In genomic region chr4:88244821-88245579, GRCh38 we compare ENCODE assay signal across 9 cellular contexts. TPM values are rescaled to one million over a fixed set of nuclear protein-coding genes. Genes with fewer than 3 reads are reported as not detected.
DNase-seq lines count a peak whose midpoint lies in the region; ATAC-seq, FAIRE-seq and TF ChIP-seq lines count a peak whose summit lies in the region.
"Had no signal": no experiment of that assay in that cellular context is flagged by ENCODE, and none has a peak within 500 bp of the region (broad histone marks: within the 10 kb centered on the region; RNA-seq: fewer than 3 reads in every experiment).

No MANE protein-coding gene starts in this region.

- TF ChIP-seq POLR2A in endothelial cell of umbilical vein (IDR thresholded peaks at IDR 0.05; ENCODE audit: low read depth, low read length), result no peak
- no peak for TF ChIP-seq POLR2A in thyroid gland (IDR thresholded peaks at IDR 0.05)
- TF ChIP-seq POLR2A in sigmoid colon (IDR thresholded peaks at IDR 0.05), result no peak

- FAIRE-seq in endothelial cell of umbilical vein (lab: Jason Lieb, UNC), result no peak

- H3K36me3 ChIP-seq in endothelial cell of umbilical vein (ENCODE audit: control insufficient read depth in 2 of 2, extremely low read depth in 1 of 2, insufficient read depth in 2 of 2, low read length in 2 of 2) (no peaks in the 10 kb centered on the region), thyroid gland (no peaks in the 10 kb centered on the region), sigmoid colon (no peaks in the 10 kb centered on the region)

- H3K4me1 ChIP-seq in endothelial cell of umbilical vein (ENCODE audit: control insufficient read depth, extremely low read depth, insufficient read depth, low read length), result no peaks in the 10 kb centered on the region
- H3K4me1 ChIP-seq in thyroid gland, result no peaks in the 10 kb centered on the region
- no peaks in the 10 kb centered on the region for H3K4me1 ChIP-seq in sigmoid colon

- H3K4me1 Mint-ChIP-seq in activated B cell treated with CpG ODN at 0.5 μM for 24 hours, result peaks cover 11% of the 10 kb centered on the region

- WGBS in thyroid gland, 2 donors, result 82 to 86% methylated on average over 2 to 15 of the region's 17 CpGs
- 77 to 85% methylated on average over 17 of the region's 17 CpGs for WGBS in sigmoid colon, 2 donors

- H3K27me3 ChIP-seq in endothelial cell of umbilical vein (ENCODE audit: control insufficient read depth in 2 of 2, insufficient read depth in 2 of 2, low read length in 2 of 2) (no peaks in the 10 kb centered on the region), thyroid gland (no peaks in the 10 kb centered on the region), sigmoid colon (no peaks in the 10 kb centered on the region)

- ATAC-seq in activated B cell treated with CpG ODN at 0.5 μM for 24 hours (ENCODE audit: low read depth), result peak; percentile 88
- ATAC-seq in GM18867 (IDR thresholded peaks at IDR 0.05; ENCODE audit: unreplicated experiment), result no peak

- no peak overlapping the region for H3K9ac ChIP-seq in endothelial cell of umbilical vein (replicated peaks; ENCODE audit: extremely low read depth, insufficient read depth, low read length)

- H3K36me3 Mint-ChIP-seq in activated B cell treated with CpG ODN at 0.5 μM for 24 hours (ENCODE audit: low read depth), result no peaks in the 10 kb centered on the region

- H3K27me3 Mint-ChIP-seq in activated B cell treated with CpG ODN at 0.5 μM for 24 hours, result no peaks in the 10 kb centered on the region

- no peak overlapping the region for H3K27ac Mint-ChIP-seq in activated B cell treated with CpG ODN at 0.5 μM for 24 hours

- TF ChIP-seq EP300 in sigmoid colon (IDR thresholded peaks at IDR 0.05), result no peak

- no peaks in the 10 kb centered on the region for H3K79me2 ChIP-seq in endothelial cell of umbilical vein (ENCODE audit: control insufficient read depth, insufficient read depth, low read length)

- CTCF ChIA-PET in activated B cell treated with CpG ODN at 0.5 μM for 24 hours (lab: Charles Lee), result interaction anchor here (0.8 to 0.9 kb wide), 2 partner anchors 26 to 36 kb away, joined by 4 to 5 read pairs; no protein-coding TSS in a partner anchor
- CTCF ChIA-PET in endothelial cell of umbilical vein (lab: Charles Lee), result interaction anchor here (1.1 kb wide), 1 partner anchor 26 kb away, joined by 3 read pairs; no protein-coding TSS in a partner anchor

- intact Hi-C loops in activated B cell treated with CpG ODN at 0.5 μM for 24 hours (cut with micrococcal nuclease) (no loop called here), endothelial cell of umbilical vein (cut with micrococcal nuclease) (no loop called here), thyroid gland (cut with DNase I) (no loop called here), sigmoid colon (cut with DNase I) (no loop called here)

- H3K4me2 ChIP-seq in endothelial cell of umbilical vein (ENCODE audit: insufficient read depth, low read length), result no peak overlapping the region

- H3K9me1 ChIP-seq in endothelial cell of umbilical vein (replicated peaks; ENCODE audit: control insufficient read depth, extremely low read depth, insufficient read depth, low read length), result no peaks in the 10 kb centered on the region

- H3K4me3 Mint-ChIP-seq in activated B cell treated with CpG ODN at 0.5 μM for 24 hours, result peak overlapping the region; percentile 69

- no peaks in the 10 kb centered on the region for H3K9me3 Mint-ChIP-seq in activated B cell treated with CpG ODN at 0.5 μM for 24 hours

- H3K9me3 ChIP-seq in endothelial cell of umbilical vein (replicated peaks; ENCODE audit: control insufficient read depth, insufficient read depth, low read length) (no peaks in the 10 kb centered on the region), thyroid gland (no peaks in the 10 kb centered on the region), sigmoid colon (no peaks in the 10 kb centered on the region)

- POLR2A ChIA-PET in activated B cell treated with CpG ODN at 0.5 μM for 24 hours (lab: Charles Lee), result interaction anchor here (0.7 to 1.3 kb wide), 2 partner anchors 12 to 39 kb away, joined by 3 to 11 read pairs; partner anchors contain the start of gene PPM1K
- POLR2A ChIA-PET in endothelial cell of umbilical vein (lab: Charles Lee), result no interaction called here

- no peak overlapping the region for H3K4me3 ChIP-seq in endothelial cell of umbilical vein (replicated peaks in 1 of 3; ENCODE audit: insufficient read depth in 1 of 3, low read depth in 1 of 3, low read length in 3 of 3)
- H3K4me3 ChIP-seq in thyroid gland (replicated peaks in 1 of 3), result no peak overlapping the region
- H3K4me3 ChIP-seq in sigmoid colon, result no peak overlapping the region

- no peak for TF ChIP-seq CTCF in activated B cell treated with CpG ODN at 0.5 μM for 24 hours (IDR thresholded peaks at IDR 0.05)
- no peak for TF ChIP-seq CTCF in endothelial cell of umbilical vein (IDR thresholded peaks at IDR 0.05; ENCODE audit: extremely low read depth in 1 of 2, insufficient read depth in 1 of 2, low read depth in 1 of 2, low read length in 2 of 2)
- TF ChIP-seq CTCF in thyroid gland (IDR thresholded peaks at IDR 0.05), result no peak
- no peak for TF ChIP-seq CTCF in sigmoid colon (IDR thresholded peaks at IDR 0.05)

- H3K27ac ChIP-seq in endothelial cell of umbilical vein (ENCODE audit: insufficient read depth, low read depth, low read length), result no peak overlapping the region
- no peak overlapping the region for H3K27ac ChIP-seq in thyroid gland
- no peak overlapping the region for H3K27ac ChIP-seq in sigmoid colon

- peak overlapping the region; percentile 81 for H2AFZ ChIP-seq in endothelial cell of umbilical vein (ENCODE audit: low read depth, low read length)

- no peaks in the 10 kb centered on the region for H4K20me1 ChIP-seq in endothelial cell of umbilical vein (replicated peaks; ENCODE audit: control insufficient read depth, extremely low read depth, insufficient read depth, low read length)

- no TSS peak for BruUV-seq in endothelial cell of umbilical vein (replicated peaks; lab: Mats Ljungman, UMichigan)

- dilution Hi-C loops in endothelial cell of umbilical vein (cut with MboI; ENCODE audit: extremely low pct_ligation_motif_present, low sequenced_read_pairs), result no loop called here

- peak; percentile 19 for DNase-seq in activated T-cell treated with anti-CD3 and anti-CD28 coated beads for 1 hour (ENCODE audit: low read depth)
- DNase-seq in activated T-cell treated with anti-CD3 and anti-CD28 coated beads for 4 hours, result no peak
- no peak for DNase-seq in activated B cell treated with CpG ODN at 0.5 μM for 24 hours
- no peak for DNase-seq in endothelial cell of umbilical vein (ENCODE audit: low read depth, low spot score)
- peak; percentile 7 to 8 for DNase-seq in thyroid gland
- DNase-seq in sigmoid colon, result no peak
- no peak for DNase-seq in dedifferentiated amniotic fluid mesenchymal stem cell (ENCODE audit: extremely low spot score)
- DNase-seq: NCI-H446 treated with DMSO at 0.1 percent for 48 hours had no signal

TF ChIP-seq in endothelial cell of umbilical vein, 7 proteins besides CTCF, POLR2A, EP300 and RAD21:
- TF ChIP-seq GATA2 (IDR thresholded peaks at IDR 0.05; ENCODE audit: insufficient read depth, insufficient read length, low read depth, low read length) (no peak), MAX (IDR thresholded peaks at IDR 0.05; ENCODE audit: insufficient read depth, insufficient read length) (no peak), FOS (IDR thresholded peaks at IDR 0.05; ENCODE audit: borderline replicate concordance, insufficient read depth, low read length) (no peak), EZH2 (IDR thresholded peaks at IDR 0.05; ENCODE audit: borderline replicate concordance, low read depth, low read length, severe bottlenecking) (no peak), MYC (IDR thresholded peaks at IDR 0.05; ENCODE audit: low read depth, low read length) (no peak), POLR2AphosphoS5 (IDR thresholded peaks at IDR 0.05; ENCODE audit: insufficient read depth, low read depth, low read length) (no peak), JUN (IDR thresholded peaks at IDR 0.05; ENCODE audit: borderline replicate concordance, insufficient read depth, insufficient read length, low read depth) (no peak)

RNA-seq across cellular contexts. Expression of gene PPM1K, which starts 39.4 kb away (rescaled TPM):
- 72.1 and 76.6 TPM in 2 replicates for total RNA-seq in activated B cell treated with CpG ODN at 0.5 μM for 24 hours
- total RNA-seq in endothelial cell of umbilical vein, result 8.6 and 10.4 TPM in 2 replicates
- polyA plus RNA-seq in endothelial cell of umbilical vein, result 3.7 and 4.0 TPM in 2 replicates
- 3.0 and 4.3 TPM in 2 replicates for polyA plus RNA-seq in endothelial cell of umbilical vein (2011; cell fraction: cytosol; rRNA removed)
- polyA plus RNA-seq in endothelial cell of umbilical vein (2011; cell fraction: nucleus; rRNA removed), result 15.0 and 15.7 TPM in 2 replicates
- 2.4 and 2.5 TPM in 2 replicates for polyA plus RNA-seq in endothelial cell of umbilical vein (2012)
- polyA minus RNA-seq in endothelial cell of umbilical vein, result 30.7 and 42.0 TPM in 2 replicates
- 1.2 TPM for polyA minus RNA-seq in endothelial cell of umbilical vein (2011; cell fraction: cytosol; rRNA and poly(A)+ RNA removed)
- 26.4 and 30.7 TPM in 2 replicates for polyA minus RNA-seq in endothelial cell of umbilical vein (2011; cell fraction: nucleus; rRNA and poly(A)+ RNA removed)
- 10 to 100 TPM; 28.4 to 66.5 (median 46.2) TPM for total RNA-seq in thyroid gland
- total RNA-seq in sigmoid colon, result 10 to 100 TPM; 12.6 to 16.8 (median 15.4) TPM
- polyA plus RNA-seq in sigmoid colon, result 10 to 100 TPM in 1 of 3 donors, 1 to 10 TPM in 2; 1.6 to 15.6 (median 4.8) TPM

Comparison
In these comparisons a context has a peak if more than half of its experiments do, and no peak if none do; other contexts are left out.
1. DNase-seq: peak in activated T-cell treated with anti-CD3 and anti-CD28 coated beads for 1 hour (single experiment) and thyroid gland (2 of 2); none in activated T-cell treated with anti-CD3 and anti-CD28 coated beads for 4 hours (single experiment), activated B cell treated with CpG ODN at 0.5 μM for 24 hours (single experiment), endothelial cell of umbilical vein (single experiment), sigmoid colon (single experiment) and dedifferentiated amniotic fluid mesenchymal stem cell (single experiment).